ENCODE assay signal across 9 cellular contexts in genomic region chr22:46262449-46263207, GRCh38. TPM values are rescaled to one million over a fixed set of nuclear protein-coding genes. Genes with fewer than 3 reads are reported as not detected.
DNase-seq lines count a peak whose midpoint lies in the region; ATAC-seq and TF ChIP-seq lines count a peak whose summit lies in the region.
"Had no signal": no experiment of that assay in that cellular context is flagged by ENCODE, and none has a peak within 500 bp of the region (broad histone marks: within the 10 kb centered on the region; RNA-seq: fewer than 3 reads in every experiment).

No MANE protein-coding gene starts in this region.

- no peak overlapping the region for H3K27ac Mint-ChIP-seq in activated CD4-positive, alpha-beta T cell treated with anti-CD3 and anti-CD28 coated beads, Interleukin-2, amount 10 ng/mL, durations not matched to agents 24 days and 14 days
- H3K27ac Mint-ChIP-seq in endothelial cell (ENCODE audit: unreplicated experiment) (no peak overlapping the region), type B pancreatic cell (no peak overlapping the region)

- DNase-seq in activated CD4-positive, alpha-beta T cell treated with anti-CD3 and anti-CD28 coated beads, Interleukin-2, amount 10 ng/mL, durations not matched to agents 24 days and 14 days: peak; percentile 77
- DNase-seq in activated CD4-positive, alpha-beta T cell treated with anti-CD3 and anti-CD28 coated beads for 1 hour: no peak
- DNase-seq in endothelial cell (ENCODE audit: low spot score) (peak; percentile 69), lung (ENCODE audit: low spot score) (peak; percentile 74), type B pancreatic cell (ENCODE audit: extremely low spot score, unreplicated experiment) (no peak), NCI-H748 treated with DMSO at 0.1 percent for 48 hours (lab: John Stamatoyannopoulos, UW) (no peak)

- peaks cover 13% of the 10 kb centered on the region for H3K9me3 Mint-ChIP-seq in activated CD4-positive, alpha-beta T cell treated with anti-CD3 and anti-CD28 coated beads, Interleukin-2, amount 10 ng/mL, durations not matched to agents 24 days and 14 days
- H3K9me3 Mint-ChIP-seq in endothelial cell (ENCODE audit: unreplicated experiment) (peaks cover 8% of the 10 kb centered on the region), type B pancreatic cell (peaks cover 20% of the 10 kb centered on the region)

- peaks cover 80% of the 10 kb centered on the region for H3K27me3 Mint-ChIP-seq in activated CD4-positive, alpha-beta T cell treated with anti-CD3 and anti-CD28 coated beads, Interleukin-2, amount 10 ng/mL, durations not matched to agents 24 days and 14 days
- H3K27me3 Mint-ChIP-seq in endothelial cell (ENCODE audit: unreplicated experiment) (peaks cover 33% of the 10 kb centered on the region), type B pancreatic cell (peaks cover 83% of the 10 kb centered on the region)

- WGBS in lung, 2 donors: 9 to 10% methylated on average over 60 to 107 of the region's 107 CpGs

- intact Hi-C loops in activated CD4-positive, alpha-beta T cell treated with anti-CD3 and anti-CD28 coated beads, Interleukin-2, amount 10 ng/mL, durations not matched to agents 24 days and 14 days (cut with micrococcal nuclease): no loop called here

- H3K36me3 Mint-ChIP-seq in activated CD4-positive, alpha-beta T cell treated with anti-CD3 and anti-CD28 coated beads, Interleukin-2, amount 10 ng/mL, durations not matched to agents 24 days and 14 days (ENCODE audit: low read depth): peaks cover 11% of the 10 kb centered on the region
- H3K36me3 Mint-ChIP-seq in endothelial cell (ENCODE audit: low read depth, unreplicated experiment): peaks cover 22% of the 10 kb centered on the region
- H3K36me3 Mint-ChIP-seq in type B pancreatic cell: peaks cover 10% of the 10 kb centered on the region

- H3K9me3 ChIP-seq in lung (ENCODE audit: control insufficient read depth in 2 of 2, insufficient read depth in 1 of 2, low read length in 1 of 2): no peaks in the 10 kb centered on the region

- peak overlapping the region; percentile 38 for H3K4me3 ChIP-seq in lung

- H3K4me1 ChIP-seq in lung (ENCODE audit: control insufficient read depth in 2 of 2, insufficient read depth in 2 of 2, low read length in 2 of 2): peaks cover 3 to 8% of the 10 kb centered on the region in 2 donors

- H3K27ac ChIP-seq in lung (ENCODE audit: low read depth in 1 of 2, low read length in 1 of 2): no peak overlapping the region

- peak overlapping the region; percentile 53 for H3K4me3 Mint-ChIP-seq in activated CD4-positive, alpha-beta T cell treated with anti-CD3 and anti-CD28 coated beads, Interleukin-2, amount 10 ng/mL, durations not matched to agents 24 days and 14 days
- H3K4me3 Mint-ChIP-seq in endothelial cell (ENCODE audit: unreplicated experiment) (no peak overlapping the region), type B pancreatic cell (no peak overlapping the region)

- no peak for TF ChIP-seq POLR2A in GM18505 (IDR thresholded peaks at IDR 0.05; ENCODE audit: borderline replicate concordance, extremely low read depth, insufficient read depth, insufficient read length)

- H3K4me1 Mint-ChIP-seq in activated CD4-positive, alpha-beta T cell treated with anti-CD3 and anti-CD28 coated beads, Interleukin-2, amount 10 ng/mL, durations not matched to agents 24 days and 14 days: peaks cover 6% of the 10 kb centered on the region
- H3K4me1 Mint-ChIP-seq in endothelial cell (ENCODE audit: unreplicated experiment) (peaks cover 4% of the 10 kb centered on the region), type B pancreatic cell (ENCODE audit: unreplicated experiment) (peaks cover 6% of the 10 kb centered on the region)

- TF ChIP-seq CTCF in endothelial cell (IDR thresholded peaks at IDR 0.05; ENCODE audit: unreplicated experiment): peak; percentile 20
- TF ChIP-seq CTCF in lung (IDR thresholded peaks at IDR 0.05; ENCODE audit: control extremely low read depth, extremely low read depth): peak; percentile 28
- peak; percentile 43 for TF ChIP-seq CTCF in type B pancreatic cell (conservative IDR thresholded peaks at IDR 0.05)

- no peaks in the 10 kb centered on the region for H3K36me3 ChIP-seq in lung (ENCODE audit: control insufficient read depth in 2 of 2, insufficient read depth in 2 of 2, low read length in 2 of 2)

- ATAC-seq in lung (ENCODE audit: insufficient read depth, low FRiP score) (peak; percentile 62), HG02571 (IDR thresholded peaks at IDR 0.05; ENCODE audit: unreplicated experiment) (no peak), GM18505 (IDR thresholded peaks at IDR 0.05; ENCODE audit: unreplicated experiment) (no peak)

- no peaks in the 10 kb centered on the region for H3K27me3 ChIP-seq in lung (ENCODE audit: control insufficient read depth, insufficient read depth)

RNA-seq across cellular contexts. Expression of gene PKDREJ, which starts 0.5 kb away (rescaled TPM):
- not detected in 2 replicates for total RNA-seq in activated CD4-positive, alpha-beta T cell treated with anti-CD3 and anti-CD28 coated beads, Interleukin-2, amount 10 ng/mL, durations not matched to agents 24 days and 14 days
- total RNA-seq in endothelial cell (ENCODE audit: unreplicated experiment): not detected
- total RNA-seq in lung: under 1 TPM; 0.03 to 0.06 TPM
- polyA plus RNA-seq in lung: under 1 TPM; 0.02 TPM
- 0.05 TPM in 1 of 2 replicates, not detected in the other for total RNA-seq in type B pancreatic cell (ENCODE audit: low replicate concordance)
- total RNA-seq: HT1080 had no signal

RNA-seq across cellular contexts. Expression of gene TTC38, which starts 5.2 kb away (rescaled TPM):
- total RNA-seq in activated CD4-positive, alpha-beta T cell treated with anti-CD3 and anti-CD28 coated beads, Interleukin-2, amount 10 ng/mL, durations not matched to agents 24 days and 14 days: 19.2 and 20.3 TPM in 2 replicates
- total RNA-seq in endothelial cell (ENCODE audit: unreplicated experiment) (24.6 TPM), lung (10 to 100 TPM; 32.2 to 33.9 TPM), type B pancreatic cell (ENCODE audit: low replicate concordance) (22.6 and 36.9 TPM in 2 replicates)
- 10 to 100 TPM; 14.8 to 24.9 TPM for polyA plus RNA-seq in lung

RNA-seq across cellular contexts. Expression of gene CDPF1, which starts 12.5 kb away (rescaled TPM):
- total RNA-seq in activated CD4-positive, alpha-beta T cell treated with anti-CD3 and anti-CD28 coated beads, Interleukin-2, amount 10 ng/mL, durations not matched to agents 24 days and 14 days: 10.4 and 10.6 TPM in 2 replicates
- total RNA-seq in endothelial cell (ENCODE audit: unreplicated experiment) (8.5 TPM), lung (10 to 100 TPM in 1 of 2 donors, 1 to 10 TPM in 1; 8.9 to 17.2 TPM), type B pancreatic cell (ENCODE audit: low replicate concordance) (10.8 and 12.9 TPM in 2 replicates)
- 10 to 100 TPM; 11.6 to 13.2 TPM for polyA plus RNA-seq in lung

RNA-seq across cellular contexts. Expression of gene GTSE1, which starts 34.0 kb away (rescaled TPM):
- 37.6 and 40.8 TPM in 2 replicates for total RNA-seq in activated CD4-positive, alpha-beta T cell treated with anti-CD3 and anti-CD28 coated beads, Interleukin-2, amount 10 ng/mL, durations not matched to agents 24 days and 14 days
- total RNA-seq in endothelial cell (ENCODE audit: unreplicated experiment): 8.2 TPM
- 1 to 10 TPM; 1.0 to 2.3 TPM for total RNA-seq in lung
- 1 to 10 TPM; 1.2 to 1.3 TPM for polyA plus RNA-seq in lung
- 12.3 and 39.6 TPM in 2 replicates for total RNA-seq in type B pancreatic cell (ENCODE audit: low replicate concordance)

Comparison
In these comparisons a context has a peak if more than half of its experiments do, and no peak if none do; other contexts are left out.
1. DNase-seq: peak in activated CD4-positive, alpha-beta T cell treated with anti-CD3 and anti-CD28 coated beads, Interleukin-2, amount 10 ng/mL, durations not matched to agents 24 days and 14 days (single experiment), endothelial cell (single experiment) and lung (single experiment); none in activated CD4-positive, alpha-beta T cell treated with anti-CD3 and anti-CD28 coated beads for 1 hour (single experiment), type B pancreatic cell (single experiment) and NCI-H748 treated with DMSO at 0.1 percent for 48 hours (single experiment).
2. Peak in every context shown above with its lines, with median percentiles within 50 percentile points of each other: CTCF ChIP-seq.